21 cellular contexts compared by ENCODE assay signal in genomic region chr2:186980117-186980442, GRCh38.
A peak's percentile ranks its signal among the peaks of the same experiment; 100 is the strongest.
DNase-seq lines count a peak whose midpoint lies in the region; ATAC-seq and TF ChIP-seq lines count a peak whose summit lies in the region.
"Had no signal": no experiment of that assay in that cellular context is flagged by ENCODE, and none has a peak within 500 bp of the region (broad histone marks: within the 10 kb centered on the region; RNA-seq: fewer than 3 reads in every experiment).

No MANE protein-coding gene starts in this region.

- no peak overlapping the region for H3K4me2 ChIP-seq in PC-3 (ENCODE audit: low read length)
- H3K4me2 ChIP-seq: BLaER1 had no signal

- H3K27ac ChIP-seq in PC-3 (ENCODE audit: low read length) (no peak overlapping the region), esophagus (ENCODE audit: low read depth in 2 of 2, low read length in 1 of 2) (peak overlapping the region; percentile 58 to 67)
- H3K27ac ChIP-seq: 22Rv1, BLaER1, C4-2B had no signal

- H3K4me3 ChIP-seq in PC-3 (ENCODE audit: low read length) = no peak overlapping the region
- no peak overlapping the region for H3K4me3 ChIP-seq in esophagus (ENCODE audit: low read depth in 1 of 2, low read length in 2 of 2)
- H3K4me3 ChIP-seq: BLaER1, HAP-1 had no signal

- no peak overlapping the region for H3K9ac ChIP-seq in PC-3 (ENCODE audit: low read length)
- H3K9ac ChIP-seq: BLaER1 had no signal

- intact Hi-C loops in PC-3 (cut with micrococcal nuclease) = no loop called here
- intact Hi-C loops in left colon (cut with DNase I, micrococcal nuclease) = no loop called here
- intact Hi-C loops in activated T-helper 1 cell treated with anti-CD3 and anti-CD28 coated beads, Interleukin-12 subunit alpha, Interleukin-12 subunit beta, Interleukin-2, Interleukin-4 antibody, amounts not matched to agents 30 ng/mL and 10 ng/mL and 1 ng/mL, durations not matched to agents 14 hours and 24 hours and 36 hours (cut with micrococcal nuclease) = no loop called here

- H3K36me3 Mint-ChIP-seq in stimulated activated effector memory CD8-positive, alpha-beta T cell treated with anti-CD3 and anti-CD28 coated beads, Interleukin-12 subunit alpha, Interleukin-12 subunit beta, amount 100 ng/mL, for 72 hours = no peaks in the 10 kb centered on the region
- no peaks in the 10 kb centered on the region for H3K36me3 Mint-ChIP-seq in activated T-helper 1 cell treated with anti-CD3 and anti-CD28 coated beads, Interleukin-12 subunit alpha, Interleukin-12 subunit beta, Interleukin-2, Interleukin-4 antibody, amounts not matched to agents 30 ng/mL and 10 ng/mL and 1 ng/mL, durations not matched to agents 14 hours and 24 hours and 36 hours (ENCODE audit: low read depth)
- H3K36me3 Mint-ChIP-seq: CD4-positive, CD25-positive, alpha-beta regulatory T cell; CD8-positive, alpha-beta T cell had no signal

- CTCF ChIA-PET in PC-3 (lab: Charles Lee) = no interaction called here

- peak; percentile 3 for DNase-seq in activated CD8-positive, alpha-beta memory T cell treated with anti-CD3 and anti-CD28 coated beads, Interleukin-2, amount 50 U/mL, for 48 hours
- DNase-seq in activated CD8-positive, alpha-beta memory T cell treated with anti-CD3 and anti-CD28 coated beads, Interleukin-2, amount 50 U/mL, for 4 hours = no peak
- peak; percentile 10 for DNase-seq in PC-3
- no peak for DNase-seq in stimulated activated effector memory CD8-positive, alpha-beta T cell treated with anti-CD3 and anti-CD28 coated beads, Interleukin-12 subunit alpha, Interleukin-12 subunit beta, amount 100 ng/mL, for 72 hours (ENCODE audit: low spot score in 2 of 2)
- no peak for DNase-seq in left colon
- no peak for DNase-seq in omental fat pad (ENCODE audit: low spot score)
- no peak for DNase-seq in activated T-helper 1 cell treated with anti-CD3 and anti-CD28 coated beads, Interleukin-12 subunit alpha, Interleukin-12 subunit beta, Interleukin-2, Interleukin-4 antibody, amounts not matched to agents 30 ng/mL and 10 ng/mL and 1 ng/mL, durations not matched to agents 14 hours and 24 hours and 36 hours (ENCODE audit: low spot score)
- DNase-seq: Caco-2; CD4-positive, CD25-positive, alpha-beta regulatory T cell; CD8-positive, alpha-beta T cell; DMS153; DMS79 treated with DMSO at 0.1 percent for 48 hours; GF-D8; GOT3; HFFc6 had no signal

- no peak overlapping the region for H3K27ac Mint-ChIP-seq in stimulated activated effector memory CD8-positive, alpha-beta T cell treated with anti-CD3 and anti-CD28 coated beads, Interleukin-12 subunit alpha, Interleukin-12 subunit beta, amount 100 ng/mL, for 72 hours
- no peak overlapping the region for H3K27ac Mint-ChIP-seq in activated T-helper 1 cell treated with anti-CD3 and anti-CD28 coated beads, Interleukin-12 subunit alpha, Interleukin-12 subunit beta, Interleukin-2, Interleukin-4 antibody, amounts not matched to agents 30 ng/mL and 10 ng/mL and 1 ng/mL, durations not matched to agents 14 hours and 24 hours and 36 hours
- H3K27ac Mint-ChIP-seq: B cell; CD4-positive, CD25-positive, alpha-beta regulatory T cell; CD8-positive, alpha-beta T cell; HFFc6 had no signal

- H3F3A ChIP-seq in PC-3 (ENCODE audit: low read length, unreplicated experiment) = no peaks in the 10 kb centered on the region

- H4K20me1 ChIP-seq in PC-3 (ENCODE audit: low read length) = no peaks in the 10 kb centered on the region
- H4K20me1 ChIP-seq: BLaER1 had no signal

- POLR2A ChIA-PET in PC-3 (lab: Charles Lee; ENCODE audit: unreplicated experiment) = no interaction called here

- no peaks in the 10 kb centered on the region for H3K9me2 ChIP-seq in PC-3 (replicated peaks; ENCODE audit: low read length)

- no peak overlapping the region for H3K4me3 Mint-ChIP-seq in stimulated activated effector memory CD8-positive, alpha-beta T cell treated with anti-CD3 and anti-CD28 coated beads, Interleukin-12 subunit alpha, Interleukin-12 subunit beta, amount 100 ng/mL, for 72 hours
- no peak overlapping the region for H3K4me3 Mint-ChIP-seq in activated T-helper 1 cell treated with anti-CD3 and anti-CD28 coated beads, Interleukin-12 subunit alpha, Interleukin-12 subunit beta, Interleukin-2, Interleukin-4 antibody, amounts not matched to agents 30 ng/mL and 10 ng/mL and 1 ng/mL, durations not matched to agents 14 hours and 24 hours and 36 hours
- H3K4me3 Mint-ChIP-seq: B cell; CD4-positive, CD25-positive, alpha-beta regulatory T cell; CD8-positive, alpha-beta T cell; HFFc6 had no signal

- H2AFZ ChIP-seq in PC-3 (ENCODE audit: low read length) = no peak overlapping the region

- ATAC-seq in PC-3 (no peak), left colon (no peak), omental fat pad (ENCODE audit: low FRiP score) (no peak)
- ATAC-seq in stimulated activated effector memory CD8-positive, alpha-beta T cell treated with anti-CD3 and anti-CD28 coated beads, Interleukin-12 subunit alpha, Interleukin-12 subunit beta, amount 100 ng/mL, for 72 hours = peak; percentile 31
- ATAC-seq: CD8-positive, alpha-beta T cell had no signal

- no peak for TF ChIP-seq CTCF in PC-3 (conservative IDR thresholded peaks at IDR 0.05; ENCODE audit: low read depth, low read length)
- no peak for TF ChIP-seq CTCF in omental fat pad (IDR thresholded peaks at IDR 0.05)

- no peaks in the 10 kb centered on the region for H3K27me3 Mint-ChIP-seq in activated T-helper 1 cell treated with anti-CD3 and anti-CD28 coated beads, Interleukin-12 subunit alpha, Interleukin-12 subunit beta, Interleukin-2, Interleukin-4 antibody, amounts not matched to agents 30 ng/mL and 10 ng/mL and 1 ng/mL, durations not matched to agents 14 hours and 24 hours and 36 hours (ENCODE audit: insufficient read depth)
- H3K27me3 Mint-ChIP-seq: B cell; CD4-positive, CD25-positive, alpha-beta regulatory T cell had no signal

- H3K79me2 ChIP-seq in PC-3 (ENCODE audit: low read length) = no peaks in the 10 kb centered on the region

- no peaks in the 10 kb centered on the region for H3K4me1 Mint-ChIP-seq in stimulated activated effector memory CD8-positive, alpha-beta T cell treated with anti-CD3 and anti-CD28 coated beads, Interleukin-12 subunit alpha, Interleukin-12 subunit beta, amount 100 ng/mL, for 72 hours
- no peaks in the 10 kb centered on the region for H3K4me1 Mint-ChIP-seq in activated T-helper 1 cell treated with anti-CD3 and anti-CD28 coated beads, Interleukin-12 subunit alpha, Interleukin-12 subunit beta, Interleukin-2, Interleukin-4 antibody, amounts not matched to agents 30 ng/mL and 10 ng/mL and 1 ng/mL, durations not matched to agents 14 hours and 24 hours and 36 hours (ENCODE audit: low read depth)
- H3K4me1 Mint-ChIP-seq: B cell; CD4-positive, CD25-positive, alpha-beta regulatory T cell had no signal

- H3K9me3 Mint-ChIP-seq in stimulated activated effector memory CD8-positive, alpha-beta T cell treated with anti-CD3 and anti-CD28 coated beads, Interleukin-12 subunit alpha, Interleukin-12 subunit beta, amount 100 ng/mL, for 72 hours = peaks cover 5% of the 10 kb centered on the region
- H3K9me3 Mint-ChIP-seq in activated T-helper 1 cell treated with anti-CD3 and anti-CD28 coated beads, Interleukin-12 subunit alpha, Interleukin-12 subunit beta, Interleukin-2, Interleukin-4 antibody, amounts not matched to agents 30 ng/mL and 10 ng/mL and 1 ng/mL, durations not matched to agents 14 hours and 24 hours and 36 hours = peaks cover 1% of the 10 kb centered on the region
- H3K9me3 Mint-ChIP-seq: CD8-positive, alpha-beta T cell had no signal

- no TSS peak for BruUV-seq in PC-3 (replicated peaks; lab: Mats Ljungman, UMichigan)

- H3K27me3 ChIP-seq in PC-3 (ENCODE audit: low read length) = no peaks in the 10 kb centered on the region
- no peaks in the 10 kb centered on the region for H3K27me3 ChIP-seq in esophagus (ENCODE audit: control insufficient read depth in 1 of 2, insufficient read depth in 2 of 2, low read length in 2 of 2)
- H3K27me3 ChIP-seq: BLaER1 had no signal

- H3K36me3 ChIP-seq in PC-3 (ENCODE audit: low read depth, low read length) = no peaks in the 10 kb centered on the region
- H3K36me3 ChIP-seq in esophagus (ENCODE audit: control insufficient read depth in 2 of 2, insufficient read depth in 2 of 2, low read length in 1 of 2) = no peaks in the 10 kb centered on the region
- H3K36me3 ChIP-seq: BLaER1, HAP-1 had no signal

- H3K4me1 ChIP-seq in PC-3 (ENCODE audit: insufficient read depth, low read length) (no peaks in the 10 kb centered on the region), esophagus (ENCODE audit: control insufficient read depth in 2 of 2, insufficient read depth in 2 of 2, low read length in 1 of 2) (no peaks in the 10 kb centered on the region)
- H3K4me1 ChIP-seq: BLaER1, HAP-1 had no signal

- H3K9me3 ChIP-seq in PC-3 (ENCODE audit: low read length) = no peaks in the 10 kb centered on the region
- no peaks in the 10 kb centered on the region for H3K9me3 ChIP-seq in esophagus (ENCODE audit: control insufficient read depth in 2 of 2, insufficient read depth in 1 of 2, low read depth in 1 of 2, low read length in 1 of 2)
- H3K9me3 ChIP-seq: BLaER1, Caco-2, HAP-1 had no signal

- 87 to 92% methylated on average over 2 of the region's 2 CpGs for WGBS in esophagus, 2 donors

Comparison
In these comparisons a context has a peak if more than half of its experiments do, and no peak if none do; other contexts are left out.
1. DNase-seq: peak in activated CD8-positive, alpha-beta memory T cell treated with anti-CD3 and anti-CD28 coated beads, Interleukin-2, amount 50 U/mL, for 48 hours (single experiment) and PC-3 (single experiment); none in activated CD8-positive, alpha-beta memory T cell treated with anti-CD3 and anti-CD28 coated beads, Interleukin-2, amount 50 U/mL, for 4 hours (single experiment), stimulated activated effector memory CD8-positive, alpha-beta T cell treated with anti-CD3 and anti-CD28 coated beads, Interleukin-12 subunit alpha, Interleukin-12 subunit beta, amount 100 ng/mL, for 72 hours (0 of 2), left colon (0 of 2), omental fat pad (single experiment) and activated T-helper 1 cell treated with anti-CD3 and anti-CD28 coated beads, Interleukin-12 subunit alpha, Interleukin-12 subunit beta, Interleukin-2, Interleukin-4 antibody, amounts not matched to agents 30 ng/mL and 10 ng/mL and 1 ng/mL, durations not matched to agents 14 hours and 24 hours and 36 hours (single experiment).